Comparison of ENCODE assay signal across 8 cellular contexts in genomic region chr7:112391841-112392286, GRCh38. TPM values are rescaled to one million over a fixed set of nuclear protein-coding genes. Genes with fewer than 3 reads are reported as not detected.
DNase-seq lines count a peak whose midpoint lies in the region; ATAC-seq, FAIRE-seq and TF ChIP-seq lines count a peak whose summit lies in the region.
"Not testable (repeated sequence)": the region's sequence is repeated elsewhere in the genome, so short reads cannot be mapped to it uniquely, and the experiment has no call there.

No MANE protein-coding gene starts in this region.

- peak; percentile 54 to 79 for DNase-seq in A549 (ENCODE audit: low read depth in 1 of 2, low spot score in 1 of 2)
- DNase-seq in NCI-H526 treated with DMSO at 0.1 percent for 48 hours (lab: John Stamatoyannopoulos, UW) = peak; percentile 80
- DNase-seq in activated CD4-positive, alpha-beta T cell treated with anti-CD3 and anti-CD28 coated beads for 4 hours = peak; percentile 65 to 73
- DNase-seq in cerebellum (ENCODE audit: low spot score) = peak; percentile 63
- DNase-seq in kidney = peak; percentile 74
- DNase-seq in smooth muscle cell (lab: John Stamatoyannopoulos, UW; ENCODE audit: unreplicated experiment) = not testable (repeated sequence)

- TF ChIP-seq RAD21 in A549 (conservative IDR thresholded peaks at IDR 0.05 in 1 of 2, IDR thresholded peaks at IDR 0.05 in 1 of 2) = not testable (repeated sequence)

- H3K36me3 ChIP-seq in kidney (ENCODE audit: control insufficient read depth in 1 of 2, insufficient read depth in 2 of 2, low read length in 2 of 2); smooth muscle cell (ENCODE audit: low read depth): not testable (repeated sequence)

- TF ChIP-seq CTCF in A549 (IDR thresholded peaks at IDR 0.05); kidney (IDR thresholded peaks at IDR 0.05; ENCODE audit: borderline replicate concordance, extremely low read depth, insufficient read depth); smooth muscle cell (IDR thresholded peaks at IDR 0.05; ENCODE audit: borderline replicate concordance, insufficient read depth, poor library complexity, severe bottlenecking): not testable (repeated sequence)

- H3K27me3 ChIP-seq in smooth muscle cell (ENCODE audit: low read depth) = not testable (repeated sequence)

- CTCF ChIA-PET in A549 (lab: Yijun Ruan, JAX) = interaction anchor here (2.0 kb wide), 1 partner anchor 629 kb away, joined by 7 read pairs; no protein-coding TSS in a partner anchor

- intact Hi-C loops in kidney (cut with DNase I) = not testable (repeated sequence)

- H3K79me2 ChIP-seq in smooth muscle cell (ENCODE audit: low read depth) = not testable (repeated sequence)

- TF ChIP-seq EP300 in A549 (IDR thresholded peaks at IDR 0.05) = not testable (repeated sequence)

- TF ChIP-seq POLR2A in A549 (IDR thresholded peaks at IDR 0.05; ENCODE audit: low read length) = peak; percentile 47

- H3K9ac ChIP-seq in kidney (ENCODE audit: low read length in 2 of 2) = peak overlapping the region; percentile 63 to 67
- H3K9ac ChIP-seq in smooth muscle cell (ENCODE audit: low read depth) = peak overlapping the region; percentile 19

- H3K27ac ChIP-seq in A549 = peak overlapping the region; percentile 73 to 87
- H3K27ac ChIP-seq in kidney (ENCODE audit: low read depth in 2 of 2, low read length in 2 of 2) = peak overlapping the region; percentile 28 to 62
- H3K27ac ChIP-seq in smooth muscle cell (ENCODE audit: low read depth) = peak overlapping the region; percentile 49

- H3K9me3 ChIP-seq in A549; kidney (ENCODE audit: control insufficient read depth in 1 of 2, low read length in 2 of 2); smooth muscle cell (replicated peaks; ENCODE audit: low read depth): not testable (repeated sequence)

- not testable (repeated sequence) for H4K20me1 ChIP-seq in smooth muscle cell (ENCODE audit: low read depth)

- peak overlapping the region; percentile 80 for H2AFZ ChIP-seq in smooth muscle cell (ENCODE audit: low read depth)

- ATAC-seq in A549 = peak; percentile 87 to 92
- peak; percentile 63 for ATAC-seq in GM18867 (IDR thresholded peaks at IDR 0.05; ENCODE audit: unreplicated experiment)
- ATAC-seq in HG03460 (IDR thresholded peaks at IDR 0.05; ENCODE audit: unreplicated experiment) = peak; percentile 67

- not testable (repeated sequence) for H3K4me1 ChIP-seq in A549; kidney (ENCODE audit: control insufficient read depth in 1 of 2, insufficient read depth in 1 of 2, low read depth in 1 of 2, low read length in 2 of 2); smooth muscle cell (ENCODE audit: low read depth)

- H3K4me3 ChIP-seq in A549 (peak overlapping the region; percentile 46), kidney (ENCODE audit: low read length in 2 of 2) (peak overlapping the region; percentile 77 to 91), smooth muscle cell (peak overlapping the region; percentile 52)

- peak overlapping the region; percentile 76 for H3K4me2 ChIP-seq in A549
- peak overlapping the region; percentile 81 for H3K4me2 ChIP-seq in smooth muscle cell

- not testable (repeated sequence) for H3F3A ChIP-seq in smooth muscle cell (ENCODE audit: low read depth)

- FAIRE-seq in A549 (lab: Jason Lieb, UNC); kidney (lab: Jason Lieb, UNC): not testable (repeated sequence)

- 2% methylated on average over 15 of the region's 37 CpGs for WGBS in A549 (ENCODE audit: missing lambda C conversion rate)
- WGBS in smooth muscle cell (ENCODE audit: low lambda C conversion rate) = under 1% methylated on average over 37 of the region's 37 CpGs

- POLR2A ChIA-PET in A549 (lab: Yijun Ruan, JAX) = interaction anchor here (1.1 kb wide), 1 partner anchor 58 kb away, joined by 5 read pairs; the partner anchor contains the start of gene IFRD1

TF ChIP-seq in A549, 52 proteins besides CTCF, POLR2A, EP300 and RAD21:
- TF ChIP-seq ATOH8 (CRISPR knock-in tag; IDR thresholded peaks at IDR 0.05; ENCODE audit: low read depth) = 0 out of 2 replicates have a peak, but pooled peaks have one; percentile 58
- TF ChIP-seq KDM5A (IDR thresholded peaks at IDR 0.05) = peak; percentile 29; the same call in 1 of the 2 replicates
- TF ChIP-seq PHF8 (IDR thresholded peaks at IDR 0.05; ENCODE audit: borderline replicate concordance, low read depth) = peak; percentile 74
- 0 out of 2 replicates have a peak, but pooled peaks have one; percentile 7 for TF ChIP-seq USF2 (IDR thresholded peaks at IDR 0.05)
- 0 out of 2 replicates have a peak, but pooled peaks have one; percentile 50 for TF ChIP-seq HOXB5 (CRISPR knock-in tag; IDR thresholded peaks at IDR 0.05)
- TF ChIP-seq MYC (IDR thresholded peaks at IDR 0.05; ENCODE audit: borderline replicate concordance, low read length) = peak; percentile 91
- TF ChIP-seq, protein P1, sequence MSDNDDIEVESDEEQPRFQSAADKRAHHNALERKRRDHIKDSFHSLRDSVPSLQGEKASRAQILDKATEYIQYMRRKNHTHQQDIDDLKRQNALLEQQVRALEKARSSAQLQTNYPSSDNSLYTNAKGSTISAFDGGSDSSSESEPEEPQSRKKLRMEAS (IDR thresholded peaks at IDR 0.05) = peak; percentile 94
- TF ChIP-seq E2F6 (IDR thresholded peaks at IDR 0.05; ENCODE audit: borderline replicate concordance, low read depth) = peak; percentile 79
- TF ChIP-seq RNF2 (IDR thresholded peaks at IDR 0.05; ENCODE audit: borderline replicate concordance, low read depth) = peak; percentile 63; the same call in 1 of the 2 replicates

RNA-seq across cellular contexts. Expression of gene IFRD1, which starts 58.4 kb away (rescaled TPM):
- polyA plus RNA-seq in A549 (2011; rRNA removed) (95.1 and 129 TPM in 2 replicates), A549 (2017; fragmentation: RNase III; extraction: RNeasy Plus Mini Kit Qiagen cat#74134 plus additional on column Dnase treatment) (38.8 to 42.7 TPM (median 40.2 TPM) in 3 replicates), kidney (ENCODE audit: insufficient read depth, low read depth, low replicate concordance) (24.1 TPM), smooth muscle cell (70.5 and 82.9 TPM in 2 replicates)
- polyA plus RNA-seq in A549 (2012; cell fraction: cytosol; rRNA removed) = 29.7 and 34.1 TPM in 2 replicates
- 35.2 and 36.9 TPM in 2 replicates for polyA plus RNA-seq in A549 (2012; cell fraction: nucleus; rRNA removed)
- 26.4 and 30.7 TPM in 2 replicates for polyA minus RNA-seq in A549 (2011; rRNA and poly(A)+ RNA removed)
- total RNA-seq in cerebellum (70.8 TPM), kidney (31.5 TPM), smooth muscle cell (150 and 155 TPM in 2 replicates)
